In genomic region chr19:46503848-46504453, GRCh38 we compare ENCODE assay signal across 15 cellular contexts. TPM values are rescaled to one million over a fixed set of nuclear protein-coding genes. Genes with fewer than 3 reads are reported as not detected.
DNase-seq lines count a peak whose midpoint lies in the region; TF ChIP-seq lines count a peak whose summit lies in the region.
"Had no signal": no experiment of that assay in that cellular context is flagged by ENCODE, and none has a peak within 500 bp of the region (broad histone marks: within the 10 kb centered on the region; RNA-seq: fewer than 3 reads in every experiment).

No MANE protein-coding gene starts in this region.

- intact Hi-C loops in cardiac septum (cut with DNase I) (no loop called here), tibial artery (cut with DNase I; ENCODE audit: low total_unique reads) (no loop called here)

- H3K36me3 ChIP-seq in tibial artery, result no peaks in the 10 kb centered on the region
- H3K36me3 ChIP-seq: HAP-1 had no signal

- H3K27me3 ChIP-seq in tibial artery, result no peaks in the 10 kb centered on the region

- peaks cover 0 to 17% (median 8%) of the 10 kb centered on the region in 4 donors for H3K4me1 ChIP-seq in tibial artery

- H3K27ac ChIP-seq in tibial artery, result no peak overlapping the region
- H3K27ac ChIP-seq: C4-2B had no signal

- DNase-seq in NCI-H2171 (lab: John Stamatoyannopoulos, UW), result peak; percentile 11
- DNase-seq in NCI-H2171 treated with DMSO at 0.1 percent for 48 hours (lab: John Stamatoyannopoulos, UW), result no peak
- DNase-seq in SK-N-DZ (ENCODE audit: low spot score), result peak; percentile 87
- peak; percentile 76 for DNase-seq in left kidney (ENCODE audit: low read depth, low spot score)
- no peak for DNase-seq in cardiac septum (ENCODE audit: low spot score)
- DNase-seq in tibial artery, result no peak
- no peak for DNase-seq in stimulated activated CD4-positive, alpha-beta T cell treated with anti-CD3 and anti-CD28 coated beads, Interleukin-2, amount 100 ng/mL, for 24 hours
- DNase-seq in erythroblast (lab: John Stamatoyannopoulos, UW), result no peak
- DNase-seq: 8988T, DMS153, NCI-H2107, RPMI8226 had no signal

- H3K4me3 ChIP-seq in tibial artery, result no peak overlapping the region
- H3K4me3 ChIP-seq: HAP-1 had no signal

- TF ChIP-seq POLR2A in erythroblast (IDR thresholded peaks at IDR 0.05; ENCODE audit: low read length), result no peak

- H3K9me3 ChIP-seq in tibial artery, result no peaks in the 10 kb centered on the region
- H3K9me3 ChIP-seq: HAP-1 had no signal

- no peak for TF ChIP-seq CTCF in tibial artery (IDR thresholded peaks at IDR 0.05)

RNA-seq across cellular contexts. Expression of gene PNMA8B, which starts 8.3 kb away (rescaled TPM):
- polyA plus RNA-seq in SK-N-DZ (2014; cell fraction: cytosol; rRNA removed), result 0.30 and 1.0 TPM in 2 replicates
- 0.52 and 1.0 TPM in 2 replicates for polyA plus RNA-seq in SK-N-DZ (2014; cell fraction: nucleus; rRNA removed)
- total RNA-seq in cardiac septum, result 0.75 TPM

RNA-seq across cellular contexts. Expression of gene PNMA8A, which starts 32.6 kb away (rescaled TPM):
- 28.2 and 30.8 TPM in 2 replicates for polyA plus RNA-seq in SK-N-DZ (2014; cell fraction: cytosol; rRNA removed)
- polyA plus RNA-seq in SK-N-DZ (2014; cell fraction: nucleus; rRNA removed), result 8.5 and 9.0 TPM in 2 replicates
- total RNA-seq in cardiac septum, result 11.1 TPM
- total RNA-seq: OCI-LY7 had no signal

Comparison
In these comparisons a context has a peak if more than half of its experiments do, and no peak if none do; other contexts are left out.
1. DNase-seq: peak in NCI-H2171 (single experiment), SK-N-DZ (single experiment) and left kidney (single experiment); none in NCI-H2171 treated with DMSO at 0.1 percent for 48 hours (single experiment), cardiac septum (single experiment), tibial artery (0 of 2), stimulated activated CD4-positive, alpha-beta T cell treated with anti-CD3 and anti-CD28 coated beads, Interleukin-2, amount 100 ng/mL, for 24 hours (0 of 2) and erythroblast (0 of 2).